In the genomic region with DNA sequence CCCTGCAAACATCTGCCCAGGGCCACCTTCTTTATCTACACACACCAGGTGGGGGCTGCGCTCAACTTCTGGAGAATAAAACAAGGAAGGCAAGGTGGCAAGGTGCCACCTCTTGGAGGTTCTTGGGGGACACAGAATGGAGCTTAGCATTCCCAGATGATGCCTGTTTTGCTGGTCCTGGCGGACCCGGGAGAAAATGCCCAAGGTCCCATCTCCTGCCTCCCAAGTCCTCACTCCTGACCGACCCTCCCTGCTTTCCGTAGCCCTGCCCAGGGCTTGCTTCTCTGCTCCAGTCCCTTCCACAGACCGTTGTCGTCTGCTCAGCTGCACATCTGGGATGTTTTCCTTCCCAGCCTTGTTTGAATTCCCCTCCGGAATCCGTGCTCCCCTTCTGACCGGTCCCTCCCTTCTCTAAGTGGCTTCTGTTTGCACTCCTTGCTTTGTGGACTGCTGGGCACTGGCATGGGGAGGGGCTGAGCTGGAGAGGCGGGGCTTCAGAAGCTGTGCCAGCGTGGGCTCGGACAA, we compare ENCODE assay signal across 2 cellular contexts.
TF ChIP-seq lines count a peak whose summit lies in the region.

No MANE protein-coding gene starts in this region.

TF ChIP-seq in H1, 55 proteins besides CTCF, POLR2A, EP300 and RAD21:
- TF ChIP-seq SIN3A (conservative IDR thresholded peaks at IDR 0.05 in 1 of 2, IDR thresholded peaks at IDR 0.05 in 1 of 2; ENCODE audit: low read depth in 1 of 2, low read length in 2 of 2) (0 out of 4 replicates have a peak, but pooled peaks of 1 of the 2 experiments have one; percentile 29), CEBPB (IDR thresholded peaks at IDR 0.05; ENCODE audit: low read depth, low read length) (no peak), TBP (IDR thresholded peaks at IDR 0.05; ENCODE audit: low read depth, low read length) (0 out of 2 replicates have a peak, but pooled peaks have one; percentile 18)

TF ChIP-seq in neural cell, 6 proteins besides CTCF, POLR2A, EP300 and RAD21:
- TF ChIP-seq POLR2AphosphoS5 (IDR thresholded peaks at IDR 0.05) (no peak), EZH2 (IDR thresholded peaks at IDR 0.05; ENCODE audit: borderline replicate concordance, insufficient read depth, low read length, poor library complexity, severe bottlenecking) (no peak), SMC3 (conservative IDR thresholded peaks at IDR 0.05; ENCODE audit: poor library complexity) (no peak), MXI1 (conservative IDR thresholded peaks at IDR 0.05; ENCODE audit: poor library complexity, severe bottlenecking) (no peak), TAF1 (IDR thresholded peaks at IDR 0.05; ENCODE audit: low read depth) (no peak)
- TF ChIP-seq, protein P1, sequence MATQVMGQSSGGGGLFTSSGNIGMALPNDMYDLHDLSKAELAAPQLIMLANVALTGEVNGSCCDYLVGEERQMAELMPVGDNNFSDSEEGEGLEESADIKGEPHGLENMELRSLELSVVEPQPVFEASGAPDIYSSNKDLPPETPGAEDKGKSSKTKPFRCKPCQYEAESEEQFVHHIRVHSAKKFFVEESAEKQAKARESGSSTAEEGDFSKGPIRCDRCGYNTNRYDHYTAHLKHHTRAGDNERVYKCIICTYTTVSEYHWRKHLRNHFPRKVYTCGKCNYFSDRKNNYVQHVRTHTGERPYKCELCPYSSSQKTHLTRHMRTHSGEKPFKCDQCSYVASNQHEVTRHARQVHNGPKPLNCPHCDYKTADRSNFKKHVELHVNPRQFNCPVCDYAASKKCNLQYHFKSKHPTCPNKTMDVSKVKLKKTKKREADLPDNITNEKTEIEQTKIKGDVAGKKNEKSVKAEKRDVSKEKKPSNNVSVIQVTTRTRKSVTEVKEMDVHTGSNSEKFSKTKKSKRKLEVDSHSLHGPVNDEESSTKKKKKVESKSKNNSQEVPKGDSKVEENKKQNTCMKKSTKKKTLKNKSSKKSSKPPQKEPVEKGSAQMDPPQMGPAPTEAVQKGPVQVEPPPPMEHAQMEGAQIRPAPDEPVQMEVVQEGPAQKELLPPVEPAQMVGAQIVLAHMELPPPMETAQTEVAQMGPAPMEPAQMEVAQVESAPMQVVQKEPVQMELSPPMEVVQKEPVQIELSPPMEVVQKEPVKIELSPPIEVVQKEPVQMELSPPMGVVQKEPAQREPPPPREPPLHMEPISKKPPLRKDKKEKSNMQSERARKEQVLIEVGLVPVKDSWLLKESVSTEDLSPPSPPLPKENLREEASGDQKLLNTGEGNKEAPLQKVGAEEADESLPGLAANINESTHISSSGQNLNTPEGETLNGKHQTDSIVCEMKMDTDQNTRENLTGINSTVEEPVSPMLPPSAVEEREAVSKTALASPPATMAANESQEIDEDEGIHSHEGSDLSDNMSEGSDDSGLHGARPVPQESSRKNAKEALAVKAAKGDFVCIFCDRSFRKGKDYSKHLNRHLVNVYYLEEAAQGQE (IDR thresholded peaks at IDR 0.05; ENCODE audit: borderline replicate concordance): no peak
